Comparison of ENCODE assay signal across 8 cellular contexts in genomic region chr1:35882945-35883680, GRCh38. TPM values are rescaled to one million over a fixed set of nuclear protein-coding genes. Genes with fewer than 3 reads are reported as not detected.
DNase-seq lines count a peak whose midpoint lies in the region; ATAC-seq, FAIRE-seq and TF ChIP-seq lines count a peak whose summit lies in the region.

TSS of gene AGO1 (plus strand) at chr1:35883209. CDS start at chr1:35883422, 213 bp downstream.

- ATAC-seq in GM18502 (IDR thresholded peaks at IDR 0.05; ENCODE audit: poor library complexity, unreplicated experiment) (peak; percentile 90), HG02970 (IDR thresholded peaks at IDR 0.05; ENCODE audit: low FRiP score, unreplicated experiment) (peak; percentile 87)

- no peaks in the 10 kb centered on the region for H3K9me3 ChIP-seq in right atrium auricular region

- DNase-seq in NCI-H187 treated with DMSO at 0.1 percent for 48 hours (lab: John Stamatoyannopoulos, UW) (peak; percentile 47), T-helper 2 cell (peak; percentile 95 to 97 (median 96)), anterior cingulate cortex (lab: John Stamatoyannopoulos, UW) (peak; percentile 42 to 97 (median 89)), right atrium auricular region (ENCODE audit: low spot score) (peak; percentile 89), pulmonary artery endothelial cell (ENCODE audit: low read depth, low spot score) (peak; percentile 74), urothelium cell line (ENCODE audit: low spot score) (peak; percentile 99)

- H3K4me1 ChIP-seq in right atrium auricular region: peaks cover 0 to 42% of the 10 kb centered on the region in 2 donors

- TF ChIP-seq CTCF in right atrium auricular region (IDR thresholded peaks at IDR 0.05): peak; percentile 92 to 99

- peak within 1 kb of the TSS; percentile 82 to 99 for H3K4me3 ChIP-seq in right atrium auricular region

- FAIRE-seq in urothelium cell line (lab: Jason Lieb, UNC): no peak

- H3K36me3 ChIP-seq in right atrium auricular region: no peaks in the 10 kb centered on the region

- no peaks in the 10 kb centered on the region for H3K27me3 ChIP-seq in right atrium auricular region

- peak within 1 kb of the TSS; percentile 83 to 90 for H3K27ac ChIP-seq in right atrium auricular region

RNA-seq across cellular contexts. Expression of gene AGO1, which starts in this region (rescaled TPM):
- 10 to 100 TPM; 20.3 to 22.1 TPM for total RNA-seq in right atrium auricular region
- total RNA-seq in pulmonary artery endothelial cell: 12.4 and 18.3 TPM in 2 replicates

Comparison
In these comparisons a context has a peak if more than half of its experiments do, and no peak if none do; other contexts are left out.
1. Peak in every context shown above with its lines: DNase-seq, ATAC-seq, H3K4me3 ChIP-seq and H3K27ac ChIP-seq.
2. DNase-seq: peak in every context shown above with its lines; median percentile 99 in urothelium cell line; 96 in T-helper 2 cell; 89 in anterior cingulate cortex; 89 in right atrium auricular region; 74 in pulmonary artery endothelial cell; 47 in NCI-H187 treated with DMSO at 0.1 percent for 48 hours.